Comparison of ENCODE assay signal across 15 cellular contexts in genomic region chr5:96709152-96709821, GRCh38. TPM values are rescaled to one million over a fixed set of nuclear protein-coding genes. Genes with fewer than 3 reads are reported as not detected.
A peak's percentile ranks its signal among the peaks of the same experiment; 100 is the strongest.
DNase-seq lines count a peak whose midpoint lies in the region; ATAC-seq and TF ChIP-seq lines count a peak whose summit lies in the region.
"Had no signal": no experiment of that assay in that cellular context is flagged by ENCODE, and none has a peak within 500 bp of the region (broad histone marks: within the 10 kb centered on the region; RNA-seq: fewer than 3 reads in every experiment).

No MANE protein-coding gene starts in this region.

- H3K27ac Mint-ChIP-seq in type B pancreatic cell = peak overlapping the region; percentile 85
- H3K27ac Mint-ChIP-seq: activated naive CD8-positive, alpha-beta T cell treated with anti-CD3 and anti-CD28 coated beads, Interleukin-2, amount 10 ng/mL, durations not matched to agents 7 days and 5 days had no signal

- 14% methylated on average over 3 of the region's 3 CpGs for WGBS in mammary epithelial cell (ENCODE audit: low coverage, missing lambda C conversion rate)
- 29% methylated on average over 3 of the region's 3 CpGs for WGBS in right cardiac atrium

- peak; percentile 29 for DNase-seq in DMS 273 (lab: John Stamatoyannopoulos, UW; ENCODE audit: unreplicated experiment)
- DNase-seq in DMS 273 treated with DMSO at 0.1 percent for 48 hours (lab: John Stamatoyannopoulos, UW) = no peak
- DNase-seq in mammary epithelial cell = peak; percentile 80
- no peak for DNase-seq in right cardiac atrium
- no peak for DNase-seq in type B pancreatic cell (ENCODE audit: extremely low spot score, unreplicated experiment)
- DNase-seq in KG1 (lab: John Stamatoyannopoulos, UW) = no peak
- DNase-seq in NCI-H1105 treated with DMSO at 0.1 percent for 48 hours (lab: John Stamatoyannopoulos, UW) = no peak
- DNase-seq: activated CD4-positive, alpha-beta T cell treated with anti-CD3 and anti-CD28 coated beads for 4 hours; activated naive CD8-positive, alpha-beta T cell treated with anti-CD3 and anti-CD28 coated beads, Interleukin-2, amount 10 ng/mL, durations not matched to agents 7 days and 5 days; GF-D8; NCI-H2081; RPMI8226 had no signal

- no TSS peak for BruUV-seq in mammary epithelial cell (replicated peaks; lab: Mats Ljungman, UMichigan)

- H3K27ac ChIP-seq in mammary epithelial cell (ENCODE audit: insufficient read depth, low read depth, low read length) (peak overlapping the region; percentile 84), right cardiac atrium (ENCODE audit: low read length) (peak overlapping the region; percentile 81)
- H3K27ac ChIP-seq: 22Rv1, gastroesophageal sphincter had no signal

- in situ Hi-C loops in mammary epithelial cell (cut with MboI; ENCODE audit: low sequenced_read_pairs in 2 of 2) = no loop called here

- H3K27me3 ChIP-seq in mammary epithelial cell (ENCODE audit: insufficient read depth, low read length) (no peaks in the 10 kb centered on the region), right cardiac atrium (ENCODE audit: control insufficient read depth, insufficient read depth) (no peaks in the 10 kb centered on the region)
- H3K27me3 ChIP-seq: gastroesophageal sphincter had no signal

- H2AFZ ChIP-seq in mammary epithelial cell (ENCODE audit: low read depth, low read length) = no peak overlapping the region

- ATAC-seq in right cardiac atrium = peak; percentile 41 to 70
- ATAC-seq in HG03520 (IDR thresholded peaks at IDR 0.05; ENCODE audit: unreplicated experiment) = no peak
- ATAC-seq: gastroesophageal sphincter had no signal

- H3K36me3 Mint-ChIP-seq in type B pancreatic cell = peaks cover 8% of the 10 kb centered on the region

- H3K4me1 ChIP-seq in mammary epithelial cell (ENCODE audit: insufficient read depth, low read length) (peaks cover 36% of the 10 kb centered on the region), right cardiac atrium (ENCODE audit: control insufficient read depth, insufficient read depth, low read length) (peaks cover under 1% of the 10 kb centered on the region)

- dilution Hi-C loops in mammary epithelial cell (cut with HindIII; ENCODE audit: low sequenced_read_pairs) = no loop called here

- peak overlapping the region; percentile 13 for H3K4me3 Mint-ChIP-seq in type B pancreatic cell
- H3K4me3 Mint-ChIP-seq: activated naive CD8-positive, alpha-beta T cell treated with anti-CD3 and anti-CD28 coated beads, Interleukin-2, amount 10 ng/mL, durations not matched to agents 7 days and 5 days had no signal

- H3K9me3 ChIP-seq in mammary epithelial cell (replicated peaks; ENCODE audit: insufficient read depth, low read length) (no peaks in the 10 kb centered on the region), right cardiac atrium (ENCODE audit: control insufficient read depth, low read length) (no peaks in the 10 kb centered on the region)
- H3K9me3 ChIP-seq: gastroesophageal sphincter had no signal

- no peaks in the 10 kb centered on the region for H3K9me3 Mint-ChIP-seq in type B pancreatic cell
- H3K9me3 Mint-ChIP-seq: activated naive CD8-positive, alpha-beta T cell treated with anti-CD3 and anti-CD28 coated beads, Interleukin-2, amount 10 ng/mL, durations not matched to agents 7 days and 5 days had no signal

- H3K79me2 ChIP-seq in mammary epithelial cell (ENCODE audit: insufficient read depth, low read length) = peaks cover 98% of the 10 kb centered on the region

- no peaks in the 10 kb centered on the region for H3K27me3 Mint-ChIP-seq in type B pancreatic cell
- H3K27me3 Mint-ChIP-seq: activated naive CD8-positive, alpha-beta T cell treated with anti-CD3 and anti-CD28 coated beads, Interleukin-2, amount 10 ng/mL, durations not matched to agents 7 days and 5 days had no signal

- H3K4me3 ChIP-seq in mammary epithelial cell (replicated peaks in 1 of 3; ENCODE audit: insufficient read depth in 1 of 3, low read depth in 2 of 3, low read length in 3 of 3) (no peak overlapping the region), right cardiac atrium (ENCODE audit: low read length) (no peak overlapping the region)
- H3K4me3 ChIP-seq: gastroesophageal sphincter had no signal

- H3K4me2 ChIP-seq in mammary epithelial cell (ENCODE audit: insufficient read depth, low read depth, low read length) = peak overlapping the region; percentile 58

- CTCF ChIA-PET in mammary epithelial cell (lab: Charles Lee; ENCODE audit: low non-redundant PET) = no interaction called here

- intact Hi-C loops in mammary epithelial cell (cut with micrococcal nuclease) = no loop called here
- intact Hi-C loops in right cardiac atrium (cut with DNase I) = no loop called here

- no peak for TF ChIP-seq CTCF in mammary epithelial cell (conservative IDR thresholded peaks at IDR 0.05 in 1 of 2, IDR thresholded peaks at IDR 0.05 in 1 of 2; ENCODE audit: extremely low read depth in 1 of 2, insufficient read depth in 1 of 2, low read depth in 1 of 2, low read length in 2 of 2)
- TF ChIP-seq CTCF in type B pancreatic cell (conservative IDR thresholded peaks at IDR 0.05) = no peak

- no peaks in the 10 kb centered on the region for H4K20me1 ChIP-seq in mammary epithelial cell (ENCODE audit: insufficient read depth, low read length)

- peaks cover 17% of the 10 kb centered on the region for H3K4me1 Mint-ChIP-seq in type B pancreatic cell (ENCODE audit: unreplicated experiment)

- peak overlapping the region; percentile 49 for H3K9ac ChIP-seq in mammary epithelial cell (ENCODE audit: insufficient read depth, low read length)

- no peaks in the 10 kb centered on the region for H3K36me3 ChIP-seq in mammary epithelial cell (ENCODE audit: insufficient read depth, low read length)
- H3K36me3 ChIP-seq: gastroesophageal sphincter had no signal

RNA-seq across cellular contexts. Expression of gene CAST, which starts 47.1 kb away (rescaled TPM):
- total RNA-seq in mammary epithelial cell (100 to 1,000 TPM; 397 to 459 TPM), right cardiac atrium (100 to 1,000 TPM; 445 to 594 (median 567) TPM), type B pancreatic cell (ENCODE audit: low replicate concordance) (239 and 388 TPM in 2 replicates)
- polyA plus RNA-seq in mammary epithelial cell (339 TPM), right cardiac atrium (222 TPM)
- 359 TPM for polyA minus RNA-seq in mammary epithelial cell

Comparison
In these comparisons a context has a peak if more than half of its experiments do, and no peak if none do; other contexts are left out.
1. DNase-seq: peak in DMS 273 (single experiment) and mammary epithelial cell (single experiment); none in DMS 273 treated with DMSO at 0.1 percent for 48 hours (single experiment), right cardiac atrium (0 of 3), type B pancreatic cell (single experiment), KG1 (single experiment) and NCI-H1105 treated with DMSO at 0.1 percent for 48 hours (single experiment).